22 cellular contexts compared by ENCODE assay signal in genomic region chr12:131195796-131196195, GRCh38.
"Had no signal": no experiment of that assay in that cellular context is flagged by ENCODE, and none has a peak within 500 bp of the region (broad histone marks: within the 10 kb centered on the region; RNA-seq: fewer than 3 reads in every experiment).

No MANE protein-coding gene starts in this region.

- H3K79me2 ChIP-seq: hepatocyte, parathyroid adenoma had no signal

- H3K27ac ChIP-seq: dorsolateral prefrontal cortex, gastrocnemius medialis, hepatocyte, parathyroid adenoma, psoas muscle, suprapubic skin, tibial artery had no signal

- ATAC-seq: activated naive CD4-positive, alpha-beta T cell treated with anti-CD3 and anti-CD28 coated beads, Interleukin-2, amount 50 U/mL, for 72 hours; activated T-cell treated with anti-CD3 and anti-CD28 coated beads, Interleukin-2, amount 50 U/mL, for 4 hours; activated T-helper 17 cell treated with anti-CD3 and anti-CD28 coated beads, Interleukin-2, amount 50 U/mL, for 72 hours; gastrocnemius medialis; left cardiac atrium; naive thymus-derived CD8-positive, alpha-beta T cell; psoas muscle had no signal

- H2AFZ ChIP-seq: hepatocyte, parathyroid adenoma had no signal

- H3K9me3 Mint-ChIP-seq: activated B cell treated with CpG ODN at 0.5 μM for 24 hours; activated naive CD4-positive, alpha-beta T cell treated with anti-CD3 and anti-CD28 coated beads, Interleukin-2, amount 50 U/mL, for 72 hours; activated T-cell treated with anti-CD3 and anti-CD28 coated beads, Interleukin-2, amount 50 U/mL, for 4 hours; activated T-helper 17 cell treated with anti-CD3 and anti-CD28 coated beads, Interleukin-2, amount 50 U/mL, for 72 hours; naive thymus-derived CD8-positive, alpha-beta T cell; neural crest cell; T-helper 2 cell treated with Interferon-gamma antibody and Interleukin-4, amounts not matched to agents 5 μg/mL and 100 μg/mL, for 36 hours had no signal

- H3K36me3 Mint-ChIP-seq: activated naive CD4-positive, alpha-beta T cell treated with anti-CD3 and anti-CD28 coated beads, Interleukin-2, amount 50 U/mL, for 72 hours; memory B cell; naive thymus-derived CD8-positive, alpha-beta T cell had no signal

- DNase-seq: activated B cell treated with CpG ODN at 0.5 μM for 24 hours; activated naive CD4-positive, alpha-beta T cell; activated T-cell treated with anti-CD3 and anti-CD28 coated beads, Interleukin-2, amount 50 U/mL, for 4 hours; dorsolateral prefrontal cortex; effector memory CD4-positive, alpha-beta T cell; gastrocnemius medialis; left cardiac atrium; midbrain; naive thymus-derived CD8-positive, alpha-beta T cell; occipital lobe; psoas muscle; stimulated activated naive CD4-positive, alpha-beta T cell; T-helper 1 cell had no signal

- H3K4me1 ChIP-seq: gastrocnemius medialis, parathyroid adenoma, psoas muscle, suprapubic skin, tibial artery had no signal

- H3K4me2 ChIP-seq: hepatocyte had no signal

- H3K27me3 Mint-ChIP-seq: activated B cell treated with CpG ODN at 0.5 μM for 24 hours had no signal

- H3K36me3 ChIP-seq: gastrocnemius medialis, suprapubic skin, tibial artery had no signal

- H3K4me3 ChIP-seq: dorsolateral prefrontal cortex, gastrocnemius medialis, hepatocyte, psoas muscle, suprapubic skin, tibial artery had no signal

- H3K4me3 Mint-ChIP-seq: activated B cell treated with CpG ODN at 0.5 μM for 24 hours; activated T-cell treated with anti-CD3 and anti-CD28 coated beads, Interleukin-2, amount 50 U/mL, for 4 hours; activated T-helper 17 cell treated with anti-CD3 and anti-CD28 coated beads, Interleukin-2, amount 50 U/mL, for 72 hours; memory B cell; neural crest cell; T-helper 2 cell treated with Interferon-gamma antibody and Interleukin-4, amounts not matched to agents 5 μg/mL and 100 μg/mL, for 36 hours had no signal

- H3K9me3 ChIP-seq: gastrocnemius medialis, psoas muscle, suprapubic skin, tibial artery had no signal

- H3K4me1 Mint-ChIP-seq: activated B cell treated with CpG ODN at 0.5 μM for 24 hours; activated T-helper 17 cell treated with anti-CD3 and anti-CD28 coated beads, Interleukin-2, amount 50 U/mL, for 72 hours; memory B cell; naive thymus-derived CD8-positive, alpha-beta T cell; neural crest cell had no signal

- H3K9ac ChIP-seq: parathyroid adenoma had no signal

- H3K27ac Mint-ChIP-seq: activated B cell treated with CpG ODN at 0.5 μM for 24 hours; activated naive CD4-positive, alpha-beta T cell treated with anti-CD3 and anti-CD28 coated beads, Interleukin-2, amount 50 U/mL, for 72 hours; activated T-helper 17 cell treated with anti-CD3 and anti-CD28 coated beads, Interleukin-2, amount 50 U/mL, for 72 hours; memory B cell; naive thymus-derived CD8-positive, alpha-beta T cell; T-helper 2 cell treated with Interferon-gamma antibody and Interleukin-4, amounts not matched to agents 5 μg/mL and 100 μg/mL, for 36 hours had no signal
